ENCODE assay signal across 26 cellular contexts in the genomic region with DNA sequence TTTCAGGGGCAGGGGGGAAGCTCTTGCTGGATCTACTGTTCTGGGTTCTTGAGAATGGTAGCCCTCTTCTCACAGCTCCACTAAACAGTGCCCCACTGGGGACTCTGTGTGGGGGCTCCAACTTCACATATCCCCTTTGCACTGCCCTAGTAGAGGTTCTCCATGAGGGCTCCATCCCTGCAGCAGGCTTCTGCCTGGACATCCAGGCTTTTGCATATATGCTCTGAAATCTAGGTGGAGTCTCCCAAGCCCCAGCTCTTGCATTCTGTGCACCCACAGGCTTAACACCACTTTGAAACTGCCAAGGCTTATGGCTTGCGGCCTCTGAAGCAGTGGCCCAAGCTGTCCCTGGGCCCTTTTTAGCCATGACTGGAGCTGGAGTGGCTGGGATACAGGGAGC.
"Had no signal": no experiment of that assay in that cellular context is flagged by ENCODE, and none has a peak within 500 bp of the region (broad histone marks: within the 10 kb centered on the region; RNA-seq: fewer than 3 reads in every experiment).

No MANE protein-coding gene starts in this region.

- ATAC-seq: effector memory CD8-positive, alpha-beta T cell; esophagus mucosa; gastrocnemius medialis; heart right ventricle; left cardiac atrium; left lung; left ventricle myocardium superior; lower lobe of right lung; mucosa of descending colon had no signal

- H3K36me3 ChIP-seq: colonic mucosa, esophagus squamous epithelium, gastrocnemius medialis, heart right ventricle, left lung, lower lobe of right lung had no signal

- H3K27me3 ChIP-seq: colonic mucosa, esophagus squamous epithelium, gastrocnemius medialis, heart right ventricle, left lung had no signal

- H3K4me3 ChIP-seq: colonic mucosa, esophagus squamous epithelium, gastrocnemius medialis, heart right ventricle, left lung, lower lobe of right lung, mucosa of descending colon had no signal

- DNase-seq: colonic mucosa; cortex of kidney; effector CD8-positive, alpha-beta T cell; effector memory CD8-positive, alpha-beta T cell; endodermal cell; erythroblast; esophagus squamous epithelium; foreskin fibroblast; foreskin melanocyte; gastrocnemius medialis; glutamatergic neuron; head of caudate nucleus; heart right ventricle; hippocampal formation; left cardiac atrium; left lung; left ventricle myocardium superior; lower lobe of right lung; mesenchymal stem cell; mucosa of descending colon; naive B cell had no signal

- H3K4me1 ChIP-seq: colonic mucosa, esophagus squamous epithelium, gastrocnemius medialis, heart right ventricle, left lung, lower lobe of right lung had no signal

- FAIRE-seq: endometrium, islet of Langerhans, keratinocyte had no signal

- H3K27ac ChIP-seq: colonic mucosa, epithelial cell of prostate, esophagus squamous epithelium, gastrocnemius medialis, heart right ventricle, left lung, lower lobe of right lung had no signal
